In genomic region chr17:38669520-38669919, GRCh38 we compare ENCODE assay signal across 1 cellular context.
A peak's percentile ranks its signal among the peaks of the same experiment; 100 is the strongest.
TF ChIP-seq lines count a peak whose summit lies in the region.

No MANE protein-coding gene starts in this region.

TF ChIP-seq in H1, 55 proteins besides CTCF, POLR2A, EP300 and RAD21:
- TF ChIP-seq EZH2 (IDR thresholded peaks at IDR 0.05; ENCODE audit: low read depth, low read length, severe bottlenecking), result peak; percentile 50
- TF ChIP-seq RBBP5 (IDR thresholded peaks at IDR 0.05; ENCODE audit: borderline replicate concordance, low read depth, low read length), result no peak
